ENCODE assay signal across 26 cellular contexts in genomic region chr2:66805136-66805535, GRCh38.
DNase-seq lines count a peak whose midpoint lies in the region; ATAC-seq and TF ChIP-seq lines count a peak whose summit lies in the region.
"Had no signal": no experiment of that assay in that cellular context is flagged by ENCODE, and none has a peak within 500 bp of the region (broad histone marks: within the 10 kb centered on the region; RNA-seq: fewer than 3 reads in every experiment).

No MANE protein-coding gene starts in this region.

- H4K20me1 ChIP-seq in hepatocyte (ENCODE audit: insufficient read depth, poor library complexity, severe bottlenecking) (no peaks in the 10 kb centered on the region), neural progenitor cell (ENCODE audit: low read depth) (no peaks in the 10 kb centered on the region)

- H3K79me2 ChIP-seq in hepatocyte (no peaks in the 10 kb centered on the region), neural progenitor cell (ENCODE audit: low read depth) (no peaks in the 10 kb centered on the region)

- H3K27ac ChIP-seq in hepatocyte (peak overlapping the region; percentile 33), neural progenitor cell (no peak overlapping the region), transverse colon (peak overlapping the region in 3 of 4 donors; percentile 51 to 69 (median 58))
- H3K27ac ChIP-seq: epithelial cell of prostate, foreskin keratinocyte, right lobe of liver, VCaP had no signal

- H3K9me3 ChIP-seq in hepatocyte (ENCODE audit: low read depth) (no peaks in the 10 kb centered on the region), neural progenitor cell (ENCODE audit: low read depth) (no peaks in the 10 kb centered on the region), transverse colon (no peaks in the 10 kb centered on the region)
- H3K9me3 ChIP-seq: right lobe of liver, stomach had no signal

- DNase-seq in amniotic epithelial cell (ENCODE audit: low read depth): peak; percentile 17
- DNase-seq in hepatocyte (ENCODE audit: low spot score): peak; percentile 13
- DNase-seq in neural progenitor cell (ENCODE audit: low spot score): peak; percentile 53
- DNase-seq in transverse colon: no peak
- DNase-seq in foreskin fibroblast: no peak
- no peak for DNase-seq in activated CD8-positive, alpha-beta T cell treated with anti-CD3 and anti-CD28 coated beads, Interleukin-2, amount 10 ng/mL, durations not matched to agents 7 days and 5 days
- DNase-seq: activated CD4-positive, alpha-beta T cell treated with anti-CD3 and anti-CD28 coated beads, Interleukin-2, amount 10 ng/mL, durations not matched to agents 24 days and 14 days; activated CD8-positive, alpha-beta memory T cell treated with anti-CD3 and anti-CD28 coated beads, Interleukin-2, amount 10 ng/mL, durations not matched to agents 7 days and 5 days; activated naive CD4-positive, alpha-beta T cell treated with anti-CD3 and anti-CD28 coated beads, Interleukin-2, amount 10 ng/mL, durations not matched to agents 7 days and 5 days; activated T-cell treated with anti-CD3 and anti-CD28 coated beads, Interleukin-2, amount 50 U/mL, for 72 hours; aorta; CD4-positive, CD25-positive, alpha-beta regulatory T cell; foreskin keratinocyte; NCI-H1092 treated with DMSO at 0.1 percent for 48 hours; NCI-H2029 treated with DMSO at 0.1 percent for 48 hours; NCI-H345; NCI-H82; right lobe of liver; stimulated activated CD8-positive, alpha-beta memory T cell treated with anti-CD3 and anti-CD28 coated beads, Interleukin-4, amount 100 ng/mL, for 48 hours; stomach; trophoblast cell had no signal

- in situ Hi-C loops in transverse colon (cut with MboI; ENCODE audit: low pct_ligation_motif_present in 1 of 4, low pct_unique_long_range_greater_than_20kb in 1 of 4, low sequenced_read_pairs in 3 of 4): no loop called here

- no peak overlapping the region for H3K9ac ChIP-seq in neural progenitor cell

- intact Hi-C loops in transverse colon (cut with DNase I; ENCODE audit: low total_unique reads): loop anchor here (5.0 kb wide), 1 partner anchor 718 kb away; no protein-coding TSS in a partner anchor

- peak overlapping the region; percentile 34 for H3K4me2 ChIP-seq in hepatocyte
- peak overlapping the region; percentile 56 for H3K4me2 ChIP-seq in neural progenitor cell

- WGBS in hepatocyte (ENCODE audit: low lambda C conversion rate, missing lambda C conversion rate): 31% methylated on average over 6 of the region's 6 CpGs
- WGBS in transverse colon (ENCODE audit: low coverage in 1 of 2), 2 donors: 49 to 74% methylated on average over 6 of the region's 6 CpGs

- peaks cover 14% of the 10 kb centered on the region for H3F3A ChIP-seq in neural progenitor cell (ENCODE audit: low read depth)

- H3K4me3 Mint-ChIP-seq in neural progenitor cell: no peak overlapping the region
- no peak overlapping the region for H3K4me3 Mint-ChIP-seq in activated CD8-positive, alpha-beta T cell treated with anti-CD3 and anti-CD28 coated beads, Interleukin-2, amount 10 ng/mL, durations not matched to agents 7 days and 5 days
- H3K4me3 Mint-ChIP-seq: activated CD4-positive, alpha-beta T cell treated with anti-CD3 and anti-CD28 coated beads, Interleukin-2, amount 10 ng/mL, durations not matched to agents 24 days and 14 days; activated CD8-positive, alpha-beta memory T cell treated with anti-CD3 and anti-CD28 coated beads, Interleukin-2, amount 10 ng/mL, durations not matched to agents 7 days and 5 days; activated naive CD4-positive, alpha-beta T cell treated with anti-CD3 and anti-CD28 coated beads, Interleukin-2, amount 10 ng/mL, durations not matched to agents 7 days and 5 days; activated T-cell treated with anti-CD3 and anti-CD28 coated beads, Interleukin-2, amount 50 U/mL, for 72 hours; CD4-positive, CD25-positive, alpha-beta regulatory T cell had no signal

- H3K27ac Mint-ChIP-seq in neural progenitor cell: no peak overlapping the region
- H3K27ac Mint-ChIP-seq in activated CD8-positive, alpha-beta T cell treated with anti-CD3 and anti-CD28 coated beads, Interleukin-2, amount 10 ng/mL, durations not matched to agents 7 days and 5 days: no peak overlapping the region
- H3K27ac Mint-ChIP-seq: activated CD4-positive, alpha-beta T cell treated with anti-CD3 and anti-CD28 coated beads, Interleukin-2, amount 10 ng/mL, durations not matched to agents 24 days and 14 days; activated CD8-positive, alpha-beta memory T cell treated with anti-CD3 and anti-CD28 coated beads, Interleukin-2, amount 10 ng/mL, durations not matched to agents 7 days and 5 days; activated naive CD4-positive, alpha-beta T cell treated with anti-CD3 and anti-CD28 coated beads, Interleukin-2, amount 10 ng/mL, durations not matched to agents 7 days and 5 days; activated T-cell treated with anti-CD3 and anti-CD28 coated beads, Interleukin-2, amount 50 U/mL, for 72 hours; CD4-positive, CD25-positive, alpha-beta regulatory T cell had no signal

- H3K4me3 ChIP-seq in hepatocyte (no peak overlapping the region), neural progenitor cell (no peak overlapping the region), transverse colon (no peak overlapping the region), foreskin fibroblast (ENCODE audit: low read depth in 1 of 2, low read length in 2 of 2) (no peak overlapping the region)
- H3K4me3 ChIP-seq: right lobe of liver, stomach had no signal

- no peaks in the 10 kb centered on the region for H3K27me3 Mint-ChIP-seq in neural progenitor cell (ENCODE audit: insufficient read depth, low read depth)
- H3K27me3 Mint-ChIP-seq in activated CD8-positive, alpha-beta T cell treated with anti-CD3 and anti-CD28 coated beads, Interleukin-2, amount 10 ng/mL, durations not matched to agents 7 days and 5 days (ENCODE audit: low read depth): no peaks in the 10 kb centered on the region
- H3K27me3 Mint-ChIP-seq: activated CD4-positive, alpha-beta T cell treated with anti-CD3 and anti-CD28 coated beads, Interleukin-2, amount 10 ng/mL, durations not matched to agents 24 days and 14 days; activated CD8-positive, alpha-beta memory T cell treated with anti-CD3 and anti-CD28 coated beads, Interleukin-2, amount 10 ng/mL, durations not matched to agents 7 days and 5 days; activated naive CD4-positive, alpha-beta T cell treated with anti-CD3 and anti-CD28 coated beads, Interleukin-2, amount 10 ng/mL, durations not matched to agents 7 days and 5 days; CD4-positive, CD25-positive, alpha-beta regulatory T cell had no signal

- H3K4me1 Mint-ChIP-seq in neural progenitor cell: peaks cover 17% of the 10 kb centered on the region
- no peaks in the 10 kb centered on the region for H3K4me1 Mint-ChIP-seq in activated CD8-positive, alpha-beta T cell treated with anti-CD3 and anti-CD28 coated beads, Interleukin-2, amount 10 ng/mL, durations not matched to agents 7 days and 5 days (ENCODE audit: low read depth)
- H3K4me1 Mint-ChIP-seq: activated CD4-positive, alpha-beta T cell treated with anti-CD3 and anti-CD28 coated beads, Interleukin-2, amount 10 ng/mL, durations not matched to agents 24 days and 14 days; activated CD8-positive, alpha-beta memory T cell treated with anti-CD3 and anti-CD28 coated beads, Interleukin-2, amount 10 ng/mL, durations not matched to agents 7 days and 5 days; activated naive CD4-positive, alpha-beta T cell treated with anti-CD3 and anti-CD28 coated beads, Interleukin-2, amount 10 ng/mL, durations not matched to agents 7 days and 5 days; CD4-positive, CD25-positive, alpha-beta regulatory T cell had no signal

- H3K36me3 ChIP-seq in hepatocyte (replicated peaks; ENCODE audit: insufficient read depth, low read depth) (no peaks in the 10 kb centered on the region), neural progenitor cell (no peaks in the 10 kb centered on the region), transverse colon (no peaks in the 10 kb centered on the region)
- H3K36me3 ChIP-seq: right lobe of liver, stomach had no signal

- no peaks in the 10 kb centered on the region for H3K36me3 Mint-ChIP-seq in neural progenitor cell
- H3K36me3 Mint-ChIP-seq in activated CD8-positive, alpha-beta T cell treated with anti-CD3 and anti-CD28 coated beads, Interleukin-2, amount 10 ng/mL, durations not matched to agents 7 days and 5 days (ENCODE audit: low read depth): no peaks in the 10 kb centered on the region
- H3K36me3 Mint-ChIP-seq: activated CD8-positive, alpha-beta memory T cell treated with anti-CD3 and anti-CD28 coated beads, Interleukin-2, amount 10 ng/mL, durations not matched to agents 7 days and 5 days; activated naive CD4-positive, alpha-beta T cell treated with anti-CD3 and anti-CD28 coated beads, Interleukin-2, amount 10 ng/mL, durations not matched to agents 7 days and 5 days; CD4-positive, CD25-positive, alpha-beta regulatory T cell had no signal

- no peaks in the 10 kb centered on the region for H3K9me2 ChIP-seq in hepatocyte (replicated peaks; ENCODE audit: insufficient read depth)

- TF ChIP-seq CTCF in hepatocyte (IDR thresholded peaks at IDR 0.05; ENCODE audit: poor library complexity) (no peak), neural progenitor cell (IDR thresholded peaks at IDR 0.05) (no peak), transverse colon (IDR thresholded peaks at IDR 0.05) (no peak), foreskin fibroblast (IDR thresholded peaks at IDR 0.05; ENCODE audit: low read depth, low read length) (no peak)

- no peaks in the 10 kb centered on the region for H3K9me3 Mint-ChIP-seq in neural progenitor cell
- no peaks in the 10 kb centered on the region for H3K9me3 Mint-ChIP-seq in activated CD8-positive, alpha-beta T cell treated with anti-CD3 and anti-CD28 coated beads, Interleukin-2, amount 10 ng/mL, durations not matched to agents 7 days and 5 days (ENCODE audit: insufficient read depth)
- H3K9me3 Mint-ChIP-seq: activated CD4-positive, alpha-beta T cell treated with anti-CD3 and anti-CD28 coated beads, Interleukin-2, amount 10 ng/mL, durations not matched to agents 24 days and 14 days; activated naive CD4-positive, alpha-beta T cell treated with anti-CD3 and anti-CD28 coated beads, Interleukin-2, amount 10 ng/mL, durations not matched to agents 7 days and 5 days; activated T-cell treated with anti-CD3 and anti-CD28 coated beads, Interleukin-2, amount 50 U/mL, for 72 hours had no signal

- H2AFZ ChIP-seq in hepatocyte (peak overlapping the region; percentile 14), neural progenitor cell (replicated peaks) (peak overlapping the region; percentile 65)

- ATAC-seq in GM18520 (IDR thresholded peaks at IDR 0.05; ENCODE audit: unreplicated experiment): no peak
- no peak for ATAC-seq in HG03457 (IDR thresholded peaks at IDR 0.05; ENCODE audit: unreplicated experiment)
- no peak for ATAC-seq in activated CD8-positive, alpha-beta T cell treated with anti-CD3 and anti-CD28 coated beads, Interleukin-2, amount 10 ng/mL, durations not matched to agents 7 days and 5 days
- ATAC-seq: activated CD8-positive, alpha-beta memory T cell treated with anti-CD3 and anti-CD28 coated beads, Interleukin-2, amount 10 ng/mL, durations not matched to agents 7 days and 5 days; activated T-cell treated with anti-CD3 and anti-CD28 coated beads, Interleukin-2, amount 50 U/mL, for 72 hours; foreskin keratinocyte; right lobe of liver; SK-N-SH treated with all-trans-retinoic acid at 6 μM for 48 hours had no signal

- POLR2A ChIA-PET in activated CD8-positive, alpha-beta T cell treated with anti-CD3 and anti-CD28 coated beads, Interleukin-2, amount 10 ng/mL, durations not matched to agents 7 days and 5 days (lab: Charles Lee): no interaction called here

- CTCF ChIA-PET in activated CD8-positive, alpha-beta T cell treated with anti-CD3 and anti-CD28 coated beads, Interleukin-2, amount 10 ng/mL, durations not matched to agents 7 days and 5 days (lab: Charles Lee): no interaction called here

- H3K27me3 ChIP-seq in hepatocyte (no peaks in the 10 kb centered on the region), neural progenitor cell (no peaks in the 10 kb centered on the region), transverse colon (no peaks in the 10 kb centered on the region)
- H3K27me3 ChIP-seq: foreskin keratinocyte, right lobe of liver, stomach had no signal

- H3K4me1 ChIP-seq in hepatocyte (ENCODE audit: insufficient read depth): no peaks in the 10 kb centered on the region
- peaks cover 19% of the 10 kb centered on the region for H3K4me1 ChIP-seq in neural progenitor cell
- peaks cover 0 to 3% (median 0%) of the 10 kb centered on the region in 4 donors for H3K4me1 ChIP-seq in transverse colon
- H3K4me1 ChIP-seq: foreskin keratinocyte, right lobe of liver had no signal

- TF ChIP-seq POLR2A in transverse colon (IDR thresholded peaks at IDR 0.05): no peak

- TF ChIP-seq EP300 in transverse colon (IDR thresholded peaks at IDR 0.05; ENCODE audit: low read depth): no peak

Comparison
In these comparisons a context has a peak if more than half of its experiments do, and no peak if none do; other contexts are left out.
1. DNase-seq: peak in amniotic epithelial cell (single experiment), hepatocyte (single experiment) and neural progenitor cell (single experiment); none in transverse colon (single experiment), foreskin fibroblast (0 of 2) and activated CD8-positive, alpha-beta T cell treated with anti-CD3 and anti-CD28 coated beads, Interleukin-2, amount 10 ng/mL, durations not matched to agents 7 days and 5 days (single experiment).